Comparison of ENCODE assay signal across 1 cellular context in genomic region chrX:15059488-15059887, GRCh38.
TF ChIP-seq lines count a peak whose summit lies in the region.

No MANE protein-coding gene starts in this region.

TF ChIP-seq in SK-N-SH, 30 proteins besides CTCF, POLR2A, EP300 and RAD21 (continued from another document):
- TF ChIP-seq IRF3 (IDR thresholded peaks at IDR 0.05; ENCODE audit: low read depth, low read length) = no peak
- TF ChIP-seq NRF1 (IDR thresholded peaks at IDR 0.05; ENCODE audit: low read depth, low read length) = no peak
- no peak for TF ChIP-seq FOXJ3 (CRISPR knock-in tag; IDR thresholded peaks at IDR 0.05)
- no peak for TF ChIP-seq ELF1 (IDR thresholded peaks at IDR 0.05)
- TF ChIP-seq TCF12 (IDR thresholded peaks at IDR 0.05) = no peak
- TF ChIP-seq RFX5 (IDR thresholded peaks at IDR 0.05; ENCODE audit: low read length) = no peak
TF ChIP-seq in SK-N-SH: peak in this region for 0.
